ENCODE assay signal across 24 cellular contexts in the genomic region with DNA sequence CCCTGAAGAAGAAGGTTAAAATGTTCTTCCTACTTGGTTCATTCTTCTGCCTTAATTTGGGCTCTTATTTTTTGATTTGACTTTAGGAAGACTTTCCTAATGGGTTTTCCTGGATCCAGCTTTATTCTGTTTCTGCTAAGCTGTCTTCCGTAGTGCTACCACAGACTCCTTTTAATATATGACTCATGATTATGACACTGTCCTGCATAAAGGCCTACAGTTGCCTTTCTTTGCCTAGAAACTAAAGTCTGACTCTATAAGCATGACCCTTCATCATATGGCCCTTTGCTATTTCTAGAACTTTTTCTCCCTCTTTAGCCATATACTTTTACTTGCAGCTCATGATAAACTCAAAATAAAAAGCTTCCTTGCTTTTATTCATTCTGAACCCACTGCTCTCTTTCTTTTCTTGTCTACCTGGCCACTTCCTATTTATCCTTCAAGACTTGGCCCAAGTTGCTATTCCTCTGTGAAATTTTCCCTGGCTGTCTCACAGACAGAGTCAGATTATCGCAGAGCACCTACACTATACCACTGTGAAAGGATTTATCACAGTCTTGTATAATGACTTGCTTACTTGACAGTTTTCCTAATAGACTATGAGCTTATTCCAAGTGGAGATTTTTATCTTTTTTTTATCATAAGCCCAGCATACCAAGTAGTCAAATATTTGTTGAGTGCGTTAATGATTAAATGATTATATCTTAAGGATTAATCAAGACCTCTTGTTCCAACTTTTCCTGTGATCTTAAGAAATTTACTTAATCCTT. TPM values are rescaled to one million over a fixed set of nuclear protein-coding genes. Genes with fewer than 3 reads are reported as not detected.
DNase-seq lines count a peak whose midpoint lies in the region; ATAC-seq, FAIRE-seq and TF ChIP-seq lines count a peak whose summit lies in the region.
"Had no signal": no experiment of that assay in that cellular context is flagged by ENCODE, and none has a peak within 500 bp of the region (broad histone marks: within the 10 kb centered on the region; RNA-seq: fewer than 3 reads in every experiment).

No MANE protein-coding gene starts in this region.

- intact Hi-C loops in MCF 10A (cut with micrococcal nuclease) = no loop called here
- intact Hi-C loops in breast epithelium (cut with DNase I; ENCODE audit: low total_unique reads) = no loop called here

- DNase-seq in MCF 10A (ENCODE audit: unreplicated experiment) (peak; percentile 9), breast epithelium (ENCODE audit: low spot score in 2 of 2) (no peak), astrocyte (ENCODE audit: low read depth) (peak; percentile 33), GM10266 (ENCODE audit: extremely low spot score) (no peak), NCI-H2171 (lab: John Stamatoyannopoulos, UW) (no peak)
- DNase-seq: activated CD4-positive, CD25-positive, alpha-beta regulatory T cell treated with anti-CD3 and anti-CD28 coated beads, Interleukin-2, amount 50 U/mL, for 72 hours; colonic mucosa; H7; hypothalamus; NCI-H1694 treated with DMSO at 0.1 percent for 48 hours; NCI-H524 treated with DMSO at 0.1 percent for 48 hours; nephron progenitor cell; posterior cingulate gyrus; SJCRH30; stimulated activated CD4-positive, alpha-beta T cell treated with anti-CD3 and anti-CD28 coated beads, Interleukin-4, amount 100 ng/mL, for 1 hour; T-helper 9 cell had no signal

- POLR2A ChIA-PET in MCF 10A (lab: Yijun Ruan, JAX) = no interaction called here

- H3K4me2 ChIP-seq in astrocyte (ENCODE audit: low read length) = no peak overlapping the region
- H3K4me2 ChIP-seq: BLaER1 treated with 17β-estradiol and CSF1 and Interleukin-3, amounts not matched to agents 10 nM and 100 nM; smooth muscle cell had no signal

- ATAC-seq in GM21717 (IDR thresholded peaks at IDR 0.05; ENCODE audit: unreplicated experiment) = no peak
- no peak for ATAC-seq in HG03045 (IDR thresholded peaks at IDR 0.05; ENCODE audit: unreplicated experiment)

- H3K27me3 ChIP-seq in breast epithelium (no peaks in the 10 kb centered on the region), astrocyte (ENCODE audit: insufficient read depth, low read length) (no peaks in the 10 kb centered on the region)
- H3K27me3 ChIP-seq: BLaER1 treated with 17β-estradiol and CSF1 and Interleukin-3, amounts not matched to agents 10 nM and 100 nM; colonic mucosa; SJCRH30 had no signal

- peaks cover 54% of the 10 kb centered on the region for H3K36me3 Mint-ChIP-seq in MCF 10A (ENCODE audit: insufficient read depth, unreplicated experiment)
- peaks cover 10% of the 10 kb centered on the region for H3K36me3 Mint-ChIP-seq in astrocyte (ENCODE audit: low read depth, unreplicated experiment)

- TF ChIP-seq CTCF in MCF 10A (IDR thresholded peaks at IDR 0.05; ENCODE audit: unreplicated experiment) = no peak
- no peak for TF ChIP-seq CTCF in breast epithelium (IDR thresholded peaks at IDR 0.05)
- TF ChIP-seq CTCF in astrocyte (IDR thresholded peaks at IDR 0.05; ENCODE audit: insufficient read depth, low read depth, low read length) = no peak
- no peak for TF ChIP-seq CTCF in GM10266 (IDR thresholded peaks at IDR 0.05; ENCODE audit: control insufficient read depth, insufficient read depth, low read depth, missing control alignments)

- no peaks in the 10 kb centered on the region for H3K27me3 Mint-ChIP-seq in MCF 10A (ENCODE audit: insufficient read depth, unreplicated experiment)
- no peaks in the 10 kb centered on the region for H3K27me3 Mint-ChIP-seq in astrocyte (ENCODE audit: low read depth, unreplicated experiment)
- H3K27me3 Mint-ChIP-seq: activated naive CD4-positive, alpha-beta T cell treated with anti-CD3 and anti-CD28 coated beads, Interleukin-2, amount 50 U/mL, for 24 hours had no signal

- peaks cover 6% of the 10 kb centered on the region for H3K79me2 ChIP-seq in astrocyte (ENCODE audit: insufficient read depth, low read length)

- H3K27ac Mint-ChIP-seq in MCF 10A (ENCODE audit: low read depth, unreplicated experiment) (no peak overlapping the region), astrocyte (ENCODE audit: unreplicated experiment) (peak overlapping the region; percentile 51)
- H3K27ac Mint-ChIP-seq: activated naive CD4-positive, alpha-beta T cell treated with anti-CD3 and anti-CD28 coated beads, Interleukin-2, amount 50 U/mL, for 24 hours; mesothelial cell of epicardium; nephron progenitor cell had no signal

- CTCF ChIA-PET in MCF 10A (lab: Yijun Ruan, JAX) = interaction anchor here (0.6 to 2.3 kb wide), 4 partner anchors 10 to 146 kb away, joined by 3 to 7 read pairs (median 3); no protein-coding TSS in a partner anchor

- H3K9me3 Mint-ChIP-seq in MCF 10A (ENCODE audit: unreplicated experiment) (no peaks in the 10 kb centered on the region), astrocyte (ENCODE audit: unreplicated experiment) (no peaks in the 10 kb centered on the region)
- H3K9me3 Mint-ChIP-seq: activated naive CD4-positive, alpha-beta T cell treated with anti-CD3 and anti-CD28 coated beads, Interleukin-2, amount 50 U/mL, for 24 hours; mesothelial cell of epicardium; nephron progenitor cell had no signal

- no peaks in the 10 kb centered on the region for H3K9me3 ChIP-seq in breast epithelium
- no peaks in the 10 kb centered on the region for H3K9me3 ChIP-seq in astrocyte (ENCODE audit: insufficient read depth, low read depth, low read length)
- H3K9me3 ChIP-seq: BLaER1 treated with 17β-estradiol and CSF1 and Interleukin-3, amounts not matched to agents 10 nM and 100 nM; colonic mucosa; SJCRH30 had no signal

- TF ChIP-seq POLR2A in breast epithelium (IDR thresholded peaks at IDR 0.05) = no peak

- no peak overlapping the region for H3K27ac ChIP-seq in breast epithelium
- no peak overlapping the region for H3K27ac ChIP-seq in astrocyte (ENCODE audit: low read depth, low read length)
- H3K27ac ChIP-seq: BLaER1 treated with 17β-estradiol and CSF1 and Interleukin-3, amounts not matched to agents 10 nM and 100 nM; colonic mucosa; SJCRH30 had no signal

- no peak overlapping the region for H3K9ac ChIP-seq in astrocyte (ENCODE audit: low read length)
- H3K9ac ChIP-seq: BLaER1 treated with 17β-estradiol and CSF1 and Interleukin-3, amounts not matched to agents 10 nM and 100 nM had no signal

- no TSS peak for BruUV-seq in MCF 10A (replicated peaks; lab: Mats Ljungman, UMichigan)

- H2AFZ ChIP-seq in astrocyte (ENCODE audit: low read depth, low read length) = no peak overlapping the region

- no peak overlapping the region for H3K4me3 ChIP-seq in breast epithelium
- H3K4me3 ChIP-seq in astrocyte (ENCODE audit: insufficient read depth, low read depth, low read length) = no peak overlapping the region
- H3K4me3 ChIP-seq: BLaER1 treated with 17β-estradiol and CSF1 and Interleukin-3, amounts not matched to agents 10 nM and 100 nM; colonic mucosa; SJCRH30; smooth muscle cell had no signal

- H3K36me3 ChIP-seq in breast epithelium (no peaks in the 10 kb centered on the region), astrocyte (ENCODE audit: insufficient read depth, low read length) (peaks cover 4% of the 10 kb centered on the region)
- H3K36me3 ChIP-seq: colonic mucosa had no signal

- H3K4me1 Mint-ChIP-seq in MCF 10A (ENCODE audit: insufficient read depth, unreplicated experiment) = no peaks in the 10 kb centered on the region
- H3K4me1 Mint-ChIP-seq in astrocyte (ENCODE audit: low read depth, unreplicated experiment) = peaks cover 6% of the 10 kb centered on the region
- H3K4me1 Mint-ChIP-seq: activated naive CD4-positive, alpha-beta T cell treated with anti-CD3 and anti-CD28 coated beads, Interleukin-2, amount 50 U/mL, for 24 hours; mesothelial cell of epicardium; nephron progenitor cell had no signal

- H3K4me1 ChIP-seq in breast epithelium (no peaks in the 10 kb centered on the region), astrocyte (ENCODE audit: insufficient read depth, low read length) (no peaks in the 10 kb centered on the region)
- H3K4me1 ChIP-seq: BLaER1 treated with 17β-estradiol and CSF1 and Interleukin-3, amounts not matched to agents 10 nM and 100 nM; colonic mucosa; SJCRH30 had no signal

- H3K4me3 Mint-ChIP-seq in MCF 10A (ENCODE audit: unreplicated experiment) = no peak overlapping the region
- H3K4me3 Mint-ChIP-seq in astrocyte (ENCODE audit: unreplicated experiment) = no peak overlapping the region
- H3K4me3 Mint-ChIP-seq: activated naive CD4-positive, alpha-beta T cell treated with anti-CD3 and anti-CD28 coated beads, Interleukin-2, amount 50 U/mL, for 24 hours; mesothelial cell of epicardium; nephron progenitor cell had no signal

- H4K20me1 ChIP-seq in astrocyte (ENCODE audit: insufficient read depth, low read length) = peaks cover 8% of the 10 kb centered on the region

- FAIRE-seq in astrocyte (lab: Jason Lieb, UNC) (no peak), islet of Langerhans (lab: Jason Lieb, UNC) (peak; percentile 45)
- FAIRE-seq: HTR-8/SVneo had no signal

RNA-seq across cellular contexts. Expression of gene TBCEL, which starts 24.7 kb away (rescaled TPM):
- 16.5 and 17.2 TPM in 2 replicates for total RNA-seq in MCF 10A (2022)
- total RNA-seq in breast epithelium = 10 to 100 TPM; 16.0 to 31.8 (median 26.9) TPM
- total RNA-seq in astrocyte = 25.9 and 30.1 TPM in 2 replicates

RNA-seq across cellular contexts. Expression of gene TECTA, which starts 52.4 kb away (rescaled TPM):
- total RNA-seq in MCF 10A (2022) (0.27 and 0.30 TPM in 2 replicates), breast epithelium (1 to 10 TPM in 1 of 3 donors, under 1 TPM in 2; 0.64 to 1.3 (median 0.88) TPM), astrocyte (0.84 and 0.91 TPM in 2 replicates)

Comparison
In these comparisons a context has a peak if more than half of its experiments do, and no peak if none do; other contexts are left out.
1. DNase-seq: peak in MCF 10A (single experiment) and astrocyte (single experiment); none in breast epithelium (0 of 2), GM10266 (single experiment) and NCI-H2171 (single experiment).